14 cellular contexts compared by ENCODE assay signal in genomic region chr20:25061821-25062530, GRCh38. TPM values are rescaled to one million over a fixed set of nuclear protein-coding genes. Genes with fewer than 3 reads are reported as not detected.
A peak's percentile ranks its signal among the peaks of the same experiment; 100 is the strongest.
DNase-seq lines count a peak whose midpoint lies in the region; ATAC-seq, FAIRE-seq and TF ChIP-seq lines count a peak whose summit lies in the region.
"Had no signal": no experiment of that assay in that cellular context is flagged by ENCODE, and none has a peak within 500 bp of the region (broad histone marks: within the 10 kb centered on the region; RNA-seq: fewer than 3 reads in every experiment).

No MANE protein-coding gene starts in this region.

- intact Hi-C loops in Caco-2 (cut with micrococcal nuclease; ENCODE audit: unreplicated experiment) (loop anchor here (10.0 kb wide), 1 partner anchor 183 kb away; the partner anchor contains the start of gene PYGB), kidney (cut with DNase I) (loop anchor here (5.0 kb wide), 1 partner anchor 65 kb away; no protein-coding TSS in a partner anchor), sciatic nerve (cut with DNase I) (loop anchor here (5.0 kb wide), 1 partner anchor 65 kb away; no protein-coding TSS in a partner anchor)

- H3K4me3 Mint-ChIP-seq in CD4-positive, CD25-positive, alpha-beta regulatory T cell, result peak overlapping the region in 3 of 4 donors; percentile 29 to 88 (median 62)
- H3K4me3 Mint-ChIP-seq in Caco-2 (ENCODE audit: unreplicated experiment), result no peak overlapping the region

- peaks cover 3% of the 10 kb centered on the region for H3K36me3 Mint-ChIP-seq in CD4-positive, CD25-positive, alpha-beta regulatory T cell
- no peaks in the 10 kb centered on the region for H3K36me3 Mint-ChIP-seq in Caco-2 (ENCODE audit: insufficient read depth, unreplicated experiment)

- peaks cover 0 to 23% (median 11%) of the 10 kb centered on the region in 4 donors for H3K4me1 Mint-ChIP-seq in CD4-positive, CD25-positive, alpha-beta regulatory T cell
- H3K4me1 Mint-ChIP-seq in Caco-2 (ENCODE audit: low read depth, unreplicated experiment), result peaks cover 47% of the 10 kb centered on the region

- H3K36me3 ChIP-seq in CD4-positive, CD25-positive, alpha-beta regulatory T cell (ENCODE audit: control insufficient read depth, insufficient read depth, low read length), result no peaks in the 10 kb centered on the region
- H3K36me3 ChIP-seq in Caco-2 (ENCODE audit: control insufficient read depth, insufficient read depth, low read length), result no peaks in the 10 kb centered on the region
- H3K36me3 ChIP-seq in kidney (ENCODE audit: control insufficient read depth in 1 of 2, insufficient read depth in 2 of 2, low read length in 2 of 2), result no peaks in the 10 kb centered on the region
- H3K36me3 ChIP-seq: BE2C, HAP-1 had no signal

- DNase-seq in CD4-positive, CD25-positive, alpha-beta regulatory T cell, result no peak
- DNase-seq in Caco-2, result no peak
- peak; percentile 51 for DNase-seq in kidney
- DNase-seq in sciatic nerve (ENCODE audit: low spot score), result peak; percentile 39
- DNase-seq: BE2C, DMS 273 treated with DMSO at 0.1 percent for 48 hours, Kasumi-1, NCI-H1105 treated with DMSO at 0.1 percent for 48 hours, NCI-H187 treated with DMSO at 0.1 percent for 48 hours, NCI-H510A treated with DMSO at 0.1 percent for 48 hours had no signal

- no peaks in the 10 kb centered on the region for H3K9me3 Mint-ChIP-seq in CD4-positive, CD25-positive, alpha-beta regulatory T cell
- no peaks in the 10 kb centered on the region for H3K9me3 Mint-ChIP-seq in Caco-2 (ENCODE audit: unreplicated experiment)

- no peak for FAIRE-seq in kidney (lab: Jason Lieb, UNC)

- no TSS peak for BruUV-seq in Caco-2 (replicated peaks; lab: Mats Ljungman, UMichigan)

- H3K27ac Mint-ChIP-seq in CD4-positive, CD25-positive, alpha-beta regulatory T cell, result no peak overlapping the region
- peak overlapping the region; percentile 23 for H3K27ac Mint-ChIP-seq in Caco-2 (ENCODE audit: unreplicated experiment)

- no peak overlapping the region for H3K9ac ChIP-seq in kidney (ENCODE audit: low read length in 2 of 2)

- TF ChIP-seq CTCF in Caco-2 (IDR thresholded peaks at IDR 0.05; ENCODE audit: insufficient read depth in 1 of 2, low read depth in 1 of 2, low read length in 1 of 2, severe bottlenecking in 1 of 2, unreplicated experiment in 1 of 2), result no peak
- no peak for TF ChIP-seq CTCF in kidney (IDR thresholded peaks at IDR 0.05; ENCODE audit: borderline replicate concordance, extremely low read depth, insufficient read depth)

- no peaks in the 10 kb centered on the region for H3K9me3 ChIP-seq in CD4-positive, CD25-positive, alpha-beta regulatory T cell (ENCODE audit: control insufficient read depth in 2 of 2, low read length in 2 of 2)
- H3K9me3 ChIP-seq in Caco-2, result no peaks in the 10 kb centered on the region
- H3K9me3 ChIP-seq in kidney (ENCODE audit: control insufficient read depth in 1 of 2, low read length in 2 of 2), result no peaks in the 10 kb centered on the region
- H3K9me3 ChIP-seq: BE2C, HAP-1 had no signal

- POLR2A ChIA-PET in Caco-2 (lab: Charles Lee), result interaction anchor here (0.5 kb wide), 1 partner anchor 65 kb away, joined by 3 read pairs; no protein-coding TSS in a partner anchor

- H3K27ac ChIP-seq in CD4-positive, CD25-positive, alpha-beta regulatory T cell (ENCODE audit: insufficient read depth, low read length, poor library complexity, severe bottlenecking), result no peak overlapping the region
- H3K27ac ChIP-seq in kidney (ENCODE audit: low read depth in 2 of 2, low read length in 2 of 2), result no peak overlapping the region

- no peak for ATAC-seq in CD4-positive, CD25-positive, alpha-beta regulatory T cell (ENCODE audit: low read depth in 2 of 2)
- ATAC-seq in sciatic nerve, result no peak
- no peak for ATAC-seq in GM21825 (IDR thresholded peaks at IDR 0.05; ENCODE audit: unreplicated experiment)
- ATAC-seq in GM18868 (IDR thresholded peaks at IDR 0.05; ENCODE audit: unreplicated experiment), result no peak
- no peak for ATAC-seq in HG02759 (IDR thresholded peaks at IDR 0.05; ENCODE audit: unreplicated experiment)

- H3K27me3 Mint-ChIP-seq in CD4-positive, CD25-positive, alpha-beta regulatory T cell, result peaks cover 23% of the 10 kb centered on the region
- H3K27me3 Mint-ChIP-seq in Caco-2 (ENCODE audit: insufficient read depth, unreplicated experiment), result no peaks in the 10 kb centered on the region

- CTCF ChIA-PET in Caco-2 (lab: Charles Lee), result interaction anchor here (1.2 kb wide), 1 partner anchor 67 kb away, joined by 6 read pairs; no protein-coding TSS in a partner anchor

- H3K4me3 ChIP-seq in CD4-positive, CD25-positive, alpha-beta regulatory T cell (ENCODE audit: low read depth, low read length), result no peak overlapping the region
- H3K4me3 ChIP-seq in Caco-2 (ENCODE audit: low read depth, low read length) (no peak overlapping the region), kidney (ENCODE audit: low read length in 2 of 2) (no peak overlapping the region)
- H3K4me3 ChIP-seq: HAP-1 had no signal

- peaks cover 23% of the 10 kb centered on the region for H3K4me1 ChIP-seq in CD4-positive, CD25-positive, alpha-beta regulatory T cell (ENCODE audit: control insufficient read depth, insufficient read depth, low read length, poor library complexity, severe bottlenecking)
- H3K4me1 ChIP-seq in Caco-2, result peaks cover 60% of the 10 kb centered on the region
- H3K4me1 ChIP-seq in kidney (ENCODE audit: control insufficient read depth in 1 of 2, insufficient read depth in 1 of 2, low read depth in 1 of 2, low read length in 2 of 2), result peaks cover 6 to 15% of the 10 kb centered on the region in 2 donors
- H3K4me1 ChIP-seq: BE2C, HAP-1 had no signal

- H3K27me3 ChIP-seq in CD4-positive, CD25-positive, alpha-beta regulatory T cell (ENCODE audit: control insufficient read depth, insufficient read depth, low read length), result no peaks in the 10 kb centered on the region
- no peaks in the 10 kb centered on the region for H3K27me3 ChIP-seq in Caco-2 (replicated peaks; ENCODE audit: control insufficient read depth, insufficient read depth, low read length)

RNA-seq across cellular contexts. Expression of gene ACSS1, which starts 4.0 kb away (rescaled TPM):
- 38.7 TPM for total RNA-seq in CD4-positive, CD25-positive, alpha-beta regulatory T cell
- polyA plus RNA-seq in CD4-positive, CD25-positive, alpha-beta regulatory T cell, result 10 to 100 TPM; 39.8 to 47.3 (median 40.9) TPM
- total RNA-seq in Caco-2 (2022) (81.9 and 113 TPM in 2 replicates), kidney (30.6 TPM), sciatic nerve (27.4 TPM)
- 72.3 TPM for polyA plus RNA-seq in kidney (ENCODE audit: insufficient read depth, low read depth, low replicate concordance)

RNA-seq across cellular contexts. Expression of gene VSX1, which starts 20.0 kb away (rescaled TPM):
- total RNA-seq in CD4-positive, CD25-positive, alpha-beta regulatory T cell, result not detected
- polyA plus RNA-seq in CD4-positive, CD25-positive, alpha-beta regulatory T cell, result not detected
- total RNA-seq in Caco-2 (2022) (not detected in 2 replicates), kidney (0.41 TPM), sciatic nerve (not detected)
- not detected for polyA plus RNA-seq in kidney (ENCODE audit: insufficient read depth, low read depth, low replicate concordance)

Comparison
In these comparisons a context has a peak if more than half of its experiments do, and no peak if none do; other contexts are left out.
1. DNase-seq: peak in kidney (single experiment) and sciatic nerve (single experiment); none in CD4-positive, CD25-positive, alpha-beta regulatory T cell (0 of 3) and Caco-2 (0 of 2).